8 cellular contexts compared by ENCODE assay signal in genomic region chr1:16236495-16237342, GRCh38. TPM values are rescaled to one million over a fixed set of nuclear protein-coding genes. Genes with fewer than 3 reads are reported as not detected.
DNase-seq lines count a peak whose midpoint lies in the region; ATAC-seq and TF ChIP-seq lines count a peak whose summit lies in the region.

TSS of gene CPLANE2 (minus strand) at chr1:16237183. CDS start at chr1:16236742, 441 bp downstream.

- peak within 1 kb of the TSS; percentile 84 for H3K9ac ChIP-seq in duodenal mucosa (ENCODE audit: low read depth in 1 of 2, low read length in 2 of 2)

- no peaks in the 10 kb centered on the region for H3K27me3 Mint-ChIP-seq in activated CD4-positive, alpha-beta memory T cell treated with anti-CD3 and anti-CD28 coated beads for 36 hours

- H3K4me1 ChIP-seq in duodenal mucosa (ENCODE audit: control insufficient read depth in 1 of 2, insufficient read depth in 2 of 2, low read length in 2 of 2): peaks cover 13 to 18% of the 10 kb centered on the region in 2 donors
- peaks cover 21% of the 10 kb centered on the region for H3K4me1 ChIP-seq in lower lobe of right lung

- peak within 1 kb of the TSS; percentile 85 for H3K4me3 Mint-ChIP-seq in activated CD4-positive, alpha-beta memory T cell treated with anti-CD3 and anti-CD28 coated beads for 36 hours

- H3K36me3 ChIP-seq in duodenal mucosa (ENCODE audit: control insufficient read depth in 1 of 2, insufficient read depth in 2 of 2, low read length in 2 of 2): peaks cover 0 to 2% of the 10 kb centered on the region in 2 donors
- H3K36me3 ChIP-seq in lower lobe of right lung: no peaks in the 10 kb centered on the region

- H3K27ac ChIP-seq in duodenal mucosa (ENCODE audit: low read depth, low read length): peak within 1 kb of the TSS; percentile 64
- peak within 1 kb of the TSS; percentile 92 for H3K27ac ChIP-seq in lower lobe of right lung

- CTCF ChIA-PET in activated CD4-positive, alpha-beta memory T cell treated with anti-CD3 and anti-CD28 coated beads for 36 hours (lab: Charles Lee): interaction anchor here (0.6 to 2.4 kb wide), 5 partner anchors 8 to 164 kb away, joined by 4 to 12 read pairs (median 5); partner anchors contain the start of gene FAM131C

- DNase-seq in C1 segment of cervical spinal cord (lab: John Stamatoyannopoulos, UW) (peak in 13 of 14 donors; percentile 29 to 90 (median 72)), NCI-H748 treated with DMSO at 0.1 percent for 48 hours (lab: John Stamatoyannopoulos, UW) (peak; percentile 68), lower lobe of right lung (peak; percentile 97)
- peak; percentile 98 for DNase-seq in activated CD4-positive, alpha-beta memory T cell treated with anti-CD3 and anti-CD28 coated beads for 36 hours
- peak; percentile 90 to 97 (median 94) for DNase-seq in stimulated activated CD4-positive, alpha-beta T cell treated with anti-CD3 and anti-CD28 coated beads, TNF-alpha, amount 100 ng/mL, for 24 hours (ENCODE audit: low read depth in 3 of 3)

- peak within 1 kb of the TSS; percentile 82 for H3K27ac Mint-ChIP-seq in activated CD4-positive, alpha-beta memory T cell treated with anti-CD3 and anti-CD28 coated beads for 36 hours

- H3K4me3 ChIP-seq in duodenal mucosa (ENCODE audit: low read depth in 1 of 2, low read length in 2 of 2): peak within 1 kb of the TSS; percentile 80 to 92
- H3K4me3 ChIP-seq in lower lobe of right lung: peak within 1 kb of the TSS; percentile 77

- TF ChIP-seq CTCF in lower lobe of right lung (IDR thresholded peaks at IDR 0.05): no peak

- H3K27me3 ChIP-seq in duodenal mucosa (ENCODE audit: control insufficient read depth in 1 of 2, insufficient read depth in 2 of 2, low read length in 2 of 2) (no peaks in the 10 kb centered on the region), lower lobe of right lung (ENCODE audit: low read depth) (no peaks in the 10 kb centered on the region)

- peaks cover 17% of the 10 kb centered on the region for H3K4me1 Mint-ChIP-seq in activated CD4-positive, alpha-beta memory T cell treated with anti-CD3 and anti-CD28 coated beads for 36 hours (ENCODE audit: low read depth)

- no peaks in the 10 kb centered on the region for H3K9me3 Mint-ChIP-seq in activated CD4-positive, alpha-beta memory T cell treated with anti-CD3 and anti-CD28 coated beads for 36 hours

- intact Hi-C loops in activated CD4-positive, alpha-beta memory T cell treated with anti-CD3 and anti-CD28 coated beads for 36 hours (cut with micrococcal nuclease): loop anchor here (1.0 kb wide), 3 partner anchors 19 to 131 kb away; partner anchors contain the start of gene SZRD1
- intact Hi-C loops in lower lobe of right lung (cut with DNase I): no loop called here

- ATAC-seq in GM19397 (IDR thresholded peaks at IDR 0.05; ENCODE audit: unreplicated experiment) (peak; percentile 81), HG03565 (IDR thresholded peaks at IDR 0.05; ENCODE audit: unreplicated experiment) (peak; percentile 71), lower lobe of right lung (peak; percentile 96 to 98)

- H3K36me3 Mint-ChIP-seq in activated CD4-positive, alpha-beta memory T cell treated with anti-CD3 and anti-CD28 coated beads for 36 hours: no peaks in the 10 kb centered on the region

- no peaks in the 10 kb centered on the region for H3K9me3 ChIP-seq in duodenal mucosa (ENCODE audit: control insufficient read depth in 1 of 2, low read length in 2 of 2)
- no peaks in the 10 kb centered on the region for H3K9me3 ChIP-seq in lower lobe of right lung

- POLR2A ChIA-PET in activated CD4-positive, alpha-beta memory T cell treated with anti-CD3 and anti-CD28 coated beads for 36 hours (lab: Charles Lee): interaction anchor here (0.7 to 1.9 kb wide), 5 partner anchors 30 to 668 kb away, joined by 3 to 5 read pairs (median 4); partner anchors contain the start of gene FBXO42

RNA-seq across cellular contexts. Expression of gene CPLANE2, which starts in this region (rescaled TPM):
- 1 to 10 TPM; 3.9 to 5.0 TPM for total RNA-seq in activated CD4-positive, alpha-beta memory T cell treated with anti-CD3 and anti-CD28 coated beads for 36 hours
- total RNA-seq in lower lobe of right lung: 9.1 TPM

Comparison
In these comparisons a context has a peak if more than half of its experiments do, and no peak if none do; other contexts are left out.
1. Peak in every context shown above with its lines: DNase-seq, ATAC-seq, H3K4me3 ChIP-seq and H3K27ac ChIP-seq.